In the genomic region with DNA sequence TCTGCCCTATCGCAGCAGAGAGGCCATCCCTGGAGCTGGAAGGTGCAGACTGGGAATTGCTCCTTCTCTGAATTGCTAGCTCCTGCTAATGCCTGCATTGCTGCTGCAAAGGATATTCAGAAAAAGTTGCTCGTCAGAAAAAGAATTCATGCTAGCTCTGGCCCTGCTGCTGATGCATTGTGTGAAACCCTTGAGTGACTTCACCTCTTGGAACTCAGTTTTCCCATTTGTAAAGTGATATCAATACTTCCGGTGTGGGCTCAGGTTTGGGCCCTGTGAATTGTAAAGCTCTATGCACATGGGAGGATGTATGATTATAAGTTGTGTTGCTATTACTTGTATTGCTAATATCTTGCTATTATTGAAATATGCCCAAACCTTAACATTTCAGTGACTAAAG, we compare ENCODE assay signal across 1 cellular context.
TF ChIP-seq lines count a peak whose summit lies in the region.

No MANE protein-coding gene starts in this region.

TF ChIP-seq in IMR-90, 13 proteins besides CTCF, POLR2A, EP300 and RAD21 (continued from another document):
- TF ChIP-seq RCOR1 (IDR thresholded peaks at IDR 0.05; ENCODE audit: insufficient replicate concordance, low read length) (no peak), RFX5 (IDR thresholded peaks at IDR 0.05; ENCODE audit: low read depth, low read length) (no peak), MAFK (IDR thresholded peaks at IDR 0.05; ENCODE audit: low read depth, low read length) (no peak), FOS (IDR thresholded peaks at IDR 0.05; ENCODE audit: low read depth, low read length) (no peak), SMC3 (IDR thresholded peaks at IDR 0.05; ENCODE audit: low read depth, low read length) (no peak), BHLHE40 (IDR thresholded peaks at IDR 0.05; ENCODE audit: low read depth, low read length) (no peak), CEBPB (IDR thresholded peaks at IDR 0.05; ENCODE audit: low read depth, low read length) (no peak), NFE2L2 (IDR thresholded peaks at IDR 0.05; ENCODE audit: low read depth, low read length) (no peak)
- TF ChIP-seq, protein P1, sequence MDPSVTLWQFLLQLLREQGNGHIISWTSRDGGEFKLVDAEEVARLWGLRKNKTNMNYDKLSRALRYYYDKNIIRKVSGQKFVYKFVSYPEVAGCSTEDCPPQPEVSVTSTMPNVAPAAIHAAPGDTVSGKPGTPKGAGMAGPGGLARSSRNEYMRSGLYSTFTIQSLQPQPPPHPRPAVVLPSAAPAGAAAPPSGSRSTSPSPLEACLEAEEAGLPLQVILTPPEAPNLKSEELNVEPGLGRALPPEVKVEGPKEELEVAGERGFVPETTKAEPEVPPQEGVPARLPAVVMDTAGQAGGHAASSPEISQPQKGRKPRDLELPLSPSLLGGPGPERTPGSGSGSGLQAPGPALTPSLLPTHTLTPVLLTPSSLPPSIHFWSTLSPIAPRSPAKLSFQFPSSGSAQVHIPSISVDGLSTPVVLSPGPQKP (IDR thresholded peaks at IDR 0.05; ENCODE audit: borderline replicate concordance, low read depth, low read length), result no peak
